8 cellular contexts compared by ENCODE assay signal in genomic region chr1:2547210-2548067, GRCh38. TPM values are rescaled to one million over a fixed set of nuclear protein-coding genes. Genes with fewer than 3 reads are reported as not detected.
DNase-seq lines count a peak whose midpoint lies in the region; ATAC-seq and TF ChIP-seq lines count a peak whose summit lies in the region.

No MANE protein-coding gene starts in this region.

- peaks cover 67% of the 10 kb centered on the region for H3K4me1 ChIP-seq in neuron (ENCODE audit: insufficient read depth, low read length)

- H3K4me3 ChIP-seq in AG04450 (ENCODE audit: low read depth, low read length) (peak overlapping the region; percentile 58), dorsolateral prefrontal cortex (peak overlapping the region in 58 of 59 donors; percentile 5 to 69 (median 56)), neuron (ENCODE audit: low read length) (peak overlapping the region; percentile 63)

- peaks cover 4% of the 10 kb centered on the region for H3K27me3 ChIP-seq in AG04450 (ENCODE audit: control insufficient read depth, insufficient read depth, low read length)
- no peaks in the 10 kb centered on the region for H3K27me3 ChIP-seq in dorsolateral prefrontal cortex
- no peaks in the 10 kb centered on the region for H3K27me3 ChIP-seq in neuron (ENCODE audit: insufficient read depth, low read length)

- TF ChIP-seq CTCF in AG04450 (IDR thresholded peaks at IDR 0.05; ENCODE audit: low read depth, low read length) (no peak), dorsolateral prefrontal cortex (IDR thresholded peaks at IDR 0.05 in 54 of 56, conservative IDR thresholded peaks at IDR 0.05 in 2 of 56; ENCODE audit: low read depth in 1 of 56, partially characterized antibody in 56 of 56) (no peak)

- H3K9me3 ChIP-seq in AG04450 (ENCODE audit: control insufficient read depth, insufficient read depth, low read length): no peaks in the 10 kb centered on the region
- no peaks in the 10 kb centered on the region for H3K9me3 ChIP-seq in neuron (ENCODE audit: low read length)

- POLR2A ChIA-PET in AG04450 (lab: Yijun Ruan, JAX): no interaction called here

- H3K36me3 ChIP-seq in neuron (ENCODE audit: insufficient read depth, low read length): no peaks in the 10 kb centered on the region

- intact Hi-C loops in dorsolateral prefrontal cortex (cut with DNase I): loop anchor here (1.0 to 10.0 kb wide), 8 partner anchors 17 to 353 kb away; partner anchors contain the start of genes FAAP20 (in 1 of the 2), HES5 (in 1 of the 2) and PRXL2B (in 1 of the 2)

- no peak overlapping the region for H2AFZ ChIP-seq in neuron (ENCODE audit: low read depth, low read length)

- ATAC-seq in GM21723 (IDR thresholded peaks at IDR 0.05; ENCODE audit: unreplicated experiment): peak; percentile 1
- no peak for ATAC-seq in GM21526 (IDR thresholded peaks at IDR 0.05; ENCODE audit: low FRiP score, unreplicated experiment)

- H3K27ac ChIP-seq in AG04450 (ENCODE audit: low read depth, low read length) (no peak overlapping the region), dorsolateral prefrontal cortex (peak overlapping the region; percentile 71 to 99 (median 96))

- no peak for TF ChIP-seq POLR2A in erythroblast (IDR thresholded peaks at IDR 0.05; ENCODE audit: low read length)

- DNase-seq in AG04450 (ENCODE audit: low read depth, low spot score) (no peak), SW480 (ENCODE audit: low spot score) (peak; percentile 49), dorsolateral prefrontal cortex (no peak), NCI-H1105 treated with DMSO at 0.1 percent for 48 hours (lab: John Stamatoyannopoulos, UW) (no peak), erythroblast (lab: John Stamatoyannopoulos, UW) (no peak)

- CTCF ChIA-PET in AG04450 (lab: Charles Lee): interaction anchor here (1.0 to 2.5 kb wide), 11 partner anchors 9 to 877 kb away, joined by 3 to 40 read pairs (median 6); partner anchors contain the start of genes FAAP20, PANK4, PEX10 and TNFRSF14

RNA-seq across cellular contexts. Expression of gene TNFRSF14, which starts 8.7 kb away (rescaled TPM):
- 5.4 and 7.9 TPM in 2 replicates for polyA plus RNA-seq in AG04450 (2011; rRNA removed)
- 3.0 and 3.4 TPM in 2 replicates for polyA minus RNA-seq in AG04450 (2011; rRNA and poly(A)+ RNA removed)
- 10 to 100 TPM; 12.0 to 44.5 (median 23.4) TPM for total RNA-seq in dorsolateral prefrontal cortex

RNA-seq across cellular contexts. Expression of gene HES5, which starts 17.4 kb away (rescaled TPM):
- not detected in 2 replicates for polyA plus RNA-seq in AG04450 (2011; rRNA removed)
- not detected in 2 replicates for polyA minus RNA-seq in AG04450 (2011; rRNA and poly(A)+ RNA removed)
- total RNA-seq in dorsolateral prefrontal cortex: 10 to 100 TPM in 45 of 120 experiments, 1 to 10 TPM in 74, under 1 TPM in 1; 0.56 to 50.1 (median 8.5) TPM

RNA-seq across cellular contexts. Expression of gene PANK4, which starts 21.0 kb away (rescaled TPM):
- polyA plus RNA-seq in AG04450 (2011; rRNA removed): 10.9 and 13.4 TPM in 2 replicates
- polyA minus RNA-seq in AG04450 (2011; rRNA and poly(A)+ RNA removed): 20.5 and 32.0 TPM in 2 replicates
- total RNA-seq in dorsolateral prefrontal cortex: 10 to 100 TPM; 31.4 to 65.2 (median 46.7) TPM

RNA-seq across cellular contexts. Expression of gene PRXL2B, which starts 39.1 kb away (rescaled TPM):
- polyA plus RNA-seq in AG04450 (2011; rRNA removed): 10.2 and 14.3 TPM in 2 replicates
- 8.3 and 11.3 TPM in 2 replicates for polyA minus RNA-seq in AG04450 (2011; rRNA and poly(A)+ RNA removed)
- total RNA-seq in dorsolateral prefrontal cortex: 10 to 100 TPM; 24.0 to 76.4 (median 50.5) TPM
